1 cellular context compared by ENCODE assay signal in the genomic region with DNA sequence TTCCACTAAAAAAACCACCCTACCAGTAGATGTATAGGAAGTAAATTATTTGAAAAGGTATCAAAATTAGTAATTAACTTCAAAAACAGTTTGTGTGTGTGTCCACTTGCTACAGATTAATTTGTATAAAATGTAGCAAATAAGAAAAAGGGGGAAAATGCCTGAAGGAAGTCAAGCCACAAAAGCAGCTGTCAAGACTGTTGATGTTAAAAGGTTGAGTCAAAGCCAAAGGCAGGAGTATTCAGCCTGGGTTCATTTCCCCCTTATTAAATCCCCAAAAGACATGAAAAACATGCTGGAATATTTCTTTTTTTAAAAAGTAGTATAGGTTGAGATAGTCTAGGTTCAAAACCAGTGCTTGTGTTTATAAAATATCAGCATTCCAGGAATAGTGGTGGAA.
TF ChIP-seq lines count a peak whose summit lies in the region.

No MANE protein-coding gene starts in this region.

TF ChIP-seq in IMR-90, 13 proteins besides CTCF, POLR2A, EP300 and RAD21:
- TF ChIP-seq, protein P1, sequence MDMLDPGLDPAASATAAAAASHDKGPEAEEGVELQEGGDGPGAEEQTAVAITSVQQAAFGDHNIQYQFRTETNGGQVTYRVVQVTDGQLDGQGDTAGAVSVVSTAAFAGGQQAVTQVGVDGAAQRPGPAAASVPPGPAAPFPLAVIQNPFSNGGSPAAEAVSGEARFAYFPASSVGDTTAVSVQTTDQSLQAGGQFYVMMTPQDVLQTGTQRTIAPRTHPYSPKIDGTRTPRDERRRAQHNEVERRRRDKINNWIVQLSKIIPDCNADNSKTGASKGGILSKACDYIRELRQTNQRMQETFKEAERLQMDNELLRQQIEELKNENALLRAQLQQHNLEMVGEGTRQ (IDR thresholded peaks at IDR 0.05; ENCODE audit: low read depth, low read length) = no peak
- no peak for TF ChIP-seq FOS (IDR thresholded peaks at IDR 0.05; ENCODE audit: low read depth, low read length)
- no peak for TF ChIP-seq MAFK (IDR thresholded peaks at IDR 0.05; ENCODE audit: low read depth, low read length)
- TF ChIP-seq NFE2L2 (IDR thresholded peaks at IDR 0.05; ENCODE audit: low read depth, low read length) = no peak
- no peak for TF ChIP-seq CHD1 (IDR thresholded peaks at IDR 0.05; ENCODE audit: low read depth, low read length)
- TF ChIP-seq SMC3 (IDR thresholded peaks at IDR 0.05; ENCODE audit: low read depth, low read length) = no peak
- TF ChIP-seq CEBPB (IDR thresholded peaks at IDR 0.05; ENCODE audit: low read depth, low read length) = no peak
- TF ChIP-seq, protein P2, sequence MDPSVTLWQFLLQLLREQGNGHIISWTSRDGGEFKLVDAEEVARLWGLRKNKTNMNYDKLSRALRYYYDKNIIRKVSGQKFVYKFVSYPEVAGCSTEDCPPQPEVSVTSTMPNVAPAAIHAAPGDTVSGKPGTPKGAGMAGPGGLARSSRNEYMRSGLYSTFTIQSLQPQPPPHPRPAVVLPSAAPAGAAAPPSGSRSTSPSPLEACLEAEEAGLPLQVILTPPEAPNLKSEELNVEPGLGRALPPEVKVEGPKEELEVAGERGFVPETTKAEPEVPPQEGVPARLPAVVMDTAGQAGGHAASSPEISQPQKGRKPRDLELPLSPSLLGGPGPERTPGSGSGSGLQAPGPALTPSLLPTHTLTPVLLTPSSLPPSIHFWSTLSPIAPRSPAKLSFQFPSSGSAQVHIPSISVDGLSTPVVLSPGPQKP (IDR thresholded peaks at IDR 0.05; ENCODE audit: borderline replicate concordance, low read depth, low read length) = no peak
- TF ChIP-seq MXI1 (IDR thresholded peaks at IDR 0.05; ENCODE audit: borderline replicate concordance, low read depth, low read length) = no peak
- TF ChIP-seq RCOR1 (IDR thresholded peaks at IDR 0.05; ENCODE audit: insufficient replicate concordance, low read length) = no peak
- TF ChIP-seq MAZ (IDR thresholded peaks at IDR 0.05; ENCODE audit: borderline replicate concordance, low read depth, low read length) = no peak
